Comparison of ENCODE assay signal across 2 cellular contexts in genomic region chr6:15642276-15642675, GRCh38.
TF ChIP-seq lines count a peak whose summit lies in the region.

No MANE protein-coding gene starts in this region.

TF ChIP-seq in GM12878, 131 proteins besides CTCF, POLR2A, EP300 and RAD21 (continued from another document):
- TF ChIP-seq SKIL (IDR thresholded peaks at IDR 0.05; ENCODE audit: low read depth, poor library complexity, severe bottlenecking), result no peak
- no peak for TF ChIP-seq HDAC6 (IDR thresholded peaks at IDR 0.05; ENCODE audit: unreplicated experiment)
- TF ChIP-seq RFX5 (IDR thresholded peaks at IDR 0.05; ENCODE audit: low read depth, low read length), result no peak
- no peak for TF ChIP-seq ATF7 (IDR thresholded peaks at IDR 0.05; ENCODE audit: low read depth)
- TF ChIP-seq POLR2AphosphoS5 (IDR thresholded peaks at IDR 0.05; ENCODE audit: low read length), result no peak
- no peak for TF ChIP-seq FOS (IDR thresholded peaks at IDR 0.05; ENCODE audit: borderline replicate concordance, extremely low read depth, insufficient read length)
- no peak for TF ChIP-seq ZZZ3 (IDR thresholded peaks at IDR 0.05; ENCODE audit: control insufficient read depth, insufficient read length, low read depth)
- no peak for TF ChIP-seq BRCA1 (IDR thresholded peaks at IDR 0.05; ENCODE audit: low read depth, low read length)
- no peak for TF ChIP-seq NR2C2 (IDR thresholded peaks at IDR 0.05; ENCODE audit: borderline replicate concordance, control insufficient read depth, insufficient read length, low read depth)

TF ChIP-seq in liver, 16 proteins besides CTCF, POLR2A, EP300 and RAD21 (continued from another document):
- no peak for TF ChIP-seq ZBTB33 (IDR thresholded peaks at IDR 0.05)
- no peak for TF ChIP-seq FOXA2 (IDR thresholded peaks at IDR 0.05)
- no peak for TF ChIP-seq GABPA (IDR thresholded peaks at IDR 0.05 in 1 of 2, conservative IDR thresholded peaks at IDR 0.05 in 1 of 2)
- TF ChIP-seq REST (IDR thresholded peaks at IDR 0.05), result no peak
- TF ChIP-seq JUND (IDR thresholded peaks at IDR 0.05), result no peak
- TF ChIP-seq RXRA (IDR thresholded peaks at IDR 0.05), result no peak
- no peak for TF ChIP-seq SP1 (IDR thresholded peaks at IDR 0.05)
- no peak for TF ChIP-seq MAX (IDR thresholded peaks at IDR 0.05)
- no peak for TF ChIP-seq EGR1 (IDR thresholded peaks at IDR 0.05; ENCODE audit: low read depth in 2 of 2)
- TF ChIP-seq TAF1 (conservative IDR thresholded peaks at IDR 0.05), result no peak
TF ChIP-seq in liver: peak in this region for 0.
